Comparison of ENCODE assay signal across 1 cellular context in the genomic region with DNA sequence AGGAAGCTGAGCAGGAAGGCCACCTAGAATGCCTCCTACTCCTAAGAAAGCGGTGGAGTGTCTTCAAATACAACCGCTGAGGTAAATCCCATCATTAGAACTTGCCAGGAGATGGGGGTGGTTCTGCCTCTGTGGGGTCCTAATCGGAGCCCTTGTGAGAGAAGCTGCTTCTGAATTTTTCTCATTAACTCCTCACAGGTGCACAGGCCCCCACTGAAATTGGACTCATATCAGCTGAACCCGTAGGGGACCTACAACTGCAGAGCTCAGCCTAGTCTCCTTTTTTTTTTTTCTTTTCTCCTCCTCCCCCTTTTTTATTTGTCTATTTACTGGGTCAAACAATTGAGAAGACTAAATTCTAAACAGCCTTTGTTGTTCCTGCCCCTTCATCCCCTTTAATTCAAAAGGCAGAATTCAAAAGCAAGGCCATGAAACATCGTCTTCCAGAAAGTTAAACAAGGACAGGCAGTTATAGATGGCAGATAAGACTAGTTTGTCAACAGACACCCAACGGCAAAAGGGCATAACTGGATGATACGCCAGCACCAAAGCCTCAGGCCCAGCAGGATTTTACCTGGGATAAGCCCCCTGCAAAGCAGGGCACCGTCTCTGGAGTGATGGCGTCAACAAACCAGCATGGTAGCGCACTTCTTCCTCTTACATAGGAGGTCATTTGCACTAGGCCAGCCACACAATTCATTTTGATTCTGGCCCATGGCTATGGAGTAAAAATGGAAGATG.
A peak's percentile ranks its signal among the peaks of the same experiment; 100 is the strongest.
TF ChIP-seq lines count a peak whose summit lies in the region.

No MANE protein-coding gene starts in this region.

TF ChIP-seq in K562, 482 proteins besides CTCF, POLR2A, EP300 and RAD21 (continued from another document and continues in another):
- peak; percentile 46; the same call in 1 of the 2 replicates for TF ChIP-seq ZNF165 (CRISPR knock-in tag; IDR thresholded peaks at IDR 0.05; ENCODE audit: borderline replicate concordance)
- peak; percentile 67; the same call in 1 of the 2 replicates for TF ChIP-seq ZNF766 (CRISPR knock-in tag; conservative IDR thresholded peaks at IDR 0.05)
- TF ChIP-seq BACH1 (tag; IDR thresholded peaks at IDR 0.05) = peak; percentile 55; the same call in 1 of the 2 replicates
- TF ChIP-seq, protein P1, sequence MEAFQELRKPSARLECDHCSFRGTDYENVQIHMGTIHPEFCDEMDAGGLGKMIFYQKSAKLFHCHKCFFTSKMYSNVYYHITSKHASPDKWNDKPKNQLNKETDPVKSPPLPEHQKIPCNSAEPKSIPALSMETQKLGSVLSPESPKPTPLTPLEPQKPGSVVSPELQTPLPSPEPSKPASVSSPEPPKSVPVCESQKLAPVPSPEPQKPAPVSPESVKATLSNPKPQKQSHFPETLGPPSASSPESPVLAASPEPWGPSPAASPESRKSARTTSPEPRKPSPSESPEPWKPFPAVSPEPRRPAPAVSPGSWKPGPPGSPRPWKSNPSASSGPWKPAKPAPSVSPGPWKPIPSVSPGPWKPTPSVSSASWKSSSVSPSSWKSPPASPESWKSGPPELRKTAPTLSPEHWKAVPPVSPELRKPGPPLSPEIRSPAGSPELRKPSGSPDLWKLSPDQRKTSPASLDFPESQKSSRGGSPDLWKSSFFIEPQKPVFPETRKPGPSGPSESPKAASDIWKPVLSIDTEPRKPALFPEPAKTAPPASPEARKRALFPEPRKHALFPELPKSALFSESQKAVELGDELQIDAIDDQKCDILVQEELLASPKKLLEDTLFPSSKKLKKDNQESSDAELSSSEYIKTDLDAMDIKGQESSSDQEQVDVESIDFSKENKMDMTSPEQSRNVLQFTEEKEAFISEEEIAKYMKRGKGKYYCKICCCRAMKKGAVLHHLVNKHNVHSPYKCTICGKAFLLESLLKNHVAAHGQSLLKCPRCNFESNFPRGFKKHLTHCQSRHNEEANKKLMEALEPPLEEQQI (IDR thresholded peaks at IDR 0.05) = peak; percentile 45; the same call in 1 of the 2 replicates
- TF ChIP-seq DIDO1 (tag; IDR thresholded peaks at IDR 0.05; ENCODE audit: low read depth) = 0 out of 2 replicates have a peak, but pooled peaks have one; percentile 15
- TF ChIP-seq, protein P2, sequence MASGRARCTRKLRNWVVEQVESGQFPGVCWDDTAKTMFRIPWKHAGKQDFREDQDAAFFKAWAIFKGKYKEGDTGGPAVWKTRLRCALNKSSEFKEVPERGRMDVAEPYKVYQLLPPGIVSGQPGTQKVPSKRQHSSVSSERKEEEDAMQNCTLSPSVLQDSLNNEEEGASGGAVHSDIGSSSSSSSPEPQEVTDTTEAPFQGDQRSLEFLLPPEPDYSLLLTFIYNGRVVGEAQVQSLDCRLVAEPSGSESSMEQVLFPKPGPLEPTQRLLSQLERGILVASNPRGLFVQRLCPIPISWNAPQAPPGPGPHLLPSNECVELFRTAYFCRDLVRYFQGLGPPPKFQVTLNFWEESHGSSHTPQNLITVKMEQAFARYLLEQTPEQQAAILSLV (tag; IDR thresholded peaks at IDR 0.05) = peak; percentile 27; the same call in 1 of the 2 replicates
- peak; percentile 47; the same call in 1 of the 2 replicates for TF ChIP-seq ZNF239 (CRISPR knock-in tag; IDR thresholded peaks at IDR 0.05)
- TF ChIP-seq L3MBTL2 (IDR thresholded peaks at IDR 0.05) = peak; percentile 85
- TF ChIP-seq PYGO2 (tag; IDR thresholded peaks at IDR 0.05) = peak; percentile 75; the same call in 1 of the 2 replicates
- TF ChIP-seq PRPF4 (IDR thresholded peaks at IDR 0.05; ENCODE audit: insufficient read depth, low read depth, low read length, poor library complexity, severe bottlenecking) = no peak
- TF ChIP-seq, protein P3, sequence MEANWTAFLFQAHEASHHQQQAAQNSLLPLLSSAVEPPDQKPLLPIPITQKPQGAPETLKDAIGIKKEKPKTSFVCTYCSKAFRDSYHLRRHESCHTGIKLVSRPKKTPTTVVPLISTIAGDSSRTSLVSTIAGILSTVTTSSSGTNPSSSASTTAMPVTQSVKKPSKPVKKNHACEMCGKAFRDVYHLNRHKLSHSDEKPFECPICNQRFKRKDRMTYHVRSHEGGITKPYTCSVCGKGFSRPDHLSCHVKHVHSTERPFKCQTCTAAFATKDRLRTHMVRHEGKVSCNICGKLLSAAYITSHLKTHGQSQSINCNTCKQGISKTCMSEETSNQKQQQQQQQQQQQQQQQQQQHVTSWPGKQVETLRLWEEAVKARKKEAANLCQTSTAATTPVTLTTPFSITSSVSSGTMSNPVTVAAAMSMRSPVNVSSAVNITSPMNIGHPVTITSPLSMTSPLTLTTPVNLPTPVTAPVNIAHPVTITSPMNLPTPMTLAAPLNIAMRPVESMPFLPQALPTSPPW (CRISPR knock-in tag; IDR thresholded peaks at IDR 0.05) = peak; percentile 33; the same call in 1 of the 2 replicates
- no peak for TF ChIP-seq MXI1 (IDR thresholded peaks at IDR 0.05; ENCODE audit: low read depth, low read length)
- TF ChIP-seq RBM22 (IDR thresholded peaks at IDR 0.05; ENCODE audit: low read depth, low read length, poor library complexity, severe bottlenecking) = no peak
- TF ChIP-seq, protein P4, sequence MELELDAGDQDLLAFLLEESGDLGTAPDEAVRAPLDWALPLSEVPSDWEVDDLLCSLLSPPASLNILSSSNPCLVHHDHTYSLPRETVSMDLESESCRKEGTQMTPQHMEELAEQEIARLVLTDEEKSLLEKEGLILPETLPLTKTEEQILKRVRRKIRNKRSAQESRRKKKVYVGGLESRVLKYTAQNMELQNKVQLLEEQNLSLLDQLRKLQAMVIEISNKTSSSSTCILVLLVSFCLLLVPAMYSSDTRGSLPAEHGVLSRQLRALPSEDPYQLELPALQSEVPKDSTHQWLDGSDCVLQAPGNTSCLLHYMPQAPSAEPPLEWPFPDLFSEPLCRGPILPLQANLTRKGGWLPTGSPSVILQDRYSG (tag; conservative IDR thresholded peaks at IDR 0.05; ENCODE audit: low read depth) = peak; percentile 82; the same call in 1 of the 2 replicates
- TF ChIP-seq SMAD4 (CRISPR knock-in tag; conservative IDR thresholded peaks at IDR 0.05) = peak; percentile 75
- TF ChIP-seq BRD9 (IDR thresholded peaks at IDR 0.05; ENCODE audit: low read depth, partially characterized antibody) = peak; percentile 57
- TF ChIP-seq, protein P5, sequence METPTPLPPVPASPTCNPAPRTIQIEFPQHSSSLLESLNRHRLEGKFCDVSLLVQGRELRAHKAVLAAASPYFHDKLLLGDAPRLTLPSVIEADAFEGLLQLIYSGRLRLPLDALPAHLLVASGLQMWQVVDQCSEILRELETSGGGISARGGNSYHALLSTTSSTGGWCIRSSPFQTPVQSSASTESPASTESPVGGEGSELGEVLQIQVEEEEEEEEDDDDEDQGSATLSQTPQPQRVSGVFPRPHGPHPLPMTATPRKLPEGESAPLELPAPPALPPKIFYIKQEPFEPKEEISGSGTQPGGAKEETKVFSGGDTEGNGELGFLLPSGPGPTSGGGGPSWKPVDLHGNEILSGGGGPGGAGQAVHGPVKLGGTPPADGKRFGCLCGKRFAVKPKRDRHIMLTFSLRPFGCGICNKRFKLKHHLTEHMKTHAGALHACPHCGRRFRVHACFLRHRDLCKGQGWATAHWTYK (CRISPR knock-in tag; IDR thresholded peaks at IDR 0.05) = 0 out of 2 replicates have a peak, but pooled peaks have one; percentile 24
- TF ChIP-seq MEF2D (tag; conservative IDR thresholded peaks at IDR 0.05; ENCODE audit: low read depth) = peak; percentile 73
- TF ChIP-seq GATAD2B (IDR thresholded peaks at IDR 0.05; ENCODE audit: borderline replicate concordance) = no peak
- TF ChIP-seq NR2C1 (IDR thresholded peaks at IDR 0.05) = peak; percentile 28; the same call in 1 of the 2 replicates
- TF ChIP-seq NR2C1 (tag; IDR thresholded peaks at IDR 0.05) = peak; percentile 63
- peak; percentile 68; the same call in 1 of the 2 replicates for TF ChIP-seq ZNF41 (CRISPR knock-in tag; conservative IDR thresholded peaks at IDR 0.05)
- TF ChIP-seq ZNF583 (CRISPR knock-in tag; IDR thresholded peaks at IDR 0.05) = peak; percentile 84
- TF ChIP-seq PHF20 (IDR thresholded peaks at IDR 0.05; ENCODE audit: partially characterized antibody) = no peak
- 0 out of 2 replicates have a peak, but pooled peaks have one; percentile 54 for TF ChIP-seq NFRKB (IDR thresholded peaks at IDR 0.05; ENCODE audit: low read depth)
- TF ChIP-seq E2F3 (CRISPR knock-in tag; IDR thresholded peaks at IDR 0.05) = peak; percentile 86
- no peak for TF ChIP-seq NR3C1 (CRISPR knock-in tag; IDR thresholded peaks at IDR 0.05)
- TF ChIP-seq, protein P6, sequence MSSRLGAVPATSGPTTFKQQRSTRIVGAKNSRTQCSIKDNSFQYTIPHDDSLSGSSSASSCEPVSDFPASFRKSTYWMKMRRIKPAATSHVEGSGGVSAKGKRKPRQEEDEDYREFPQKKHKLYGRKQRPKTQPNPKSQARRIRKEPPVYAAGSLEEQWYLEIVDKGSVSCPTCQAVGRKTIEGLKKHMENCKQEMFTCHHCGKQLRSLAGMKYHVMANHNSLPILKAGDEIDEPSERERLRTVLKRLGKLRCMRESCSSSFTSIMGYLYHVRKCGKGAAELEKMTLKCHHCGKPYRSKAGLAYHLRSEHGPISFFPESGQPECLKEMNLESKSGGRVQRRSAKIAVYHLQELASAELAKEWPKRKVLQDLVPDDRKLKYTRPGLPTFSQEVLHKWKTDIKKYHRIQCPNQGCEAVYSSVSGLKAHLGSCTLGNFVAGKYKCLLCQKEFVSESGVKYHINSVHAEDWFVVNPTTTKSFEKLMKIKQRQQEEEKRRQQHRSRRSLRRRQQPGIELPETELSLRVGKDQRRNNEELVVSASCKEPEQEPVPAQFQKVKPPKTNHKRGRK (tag; IDR thresholded peaks at IDR 0.05) = no peak
- TF ChIP-seq, protein P7, sequence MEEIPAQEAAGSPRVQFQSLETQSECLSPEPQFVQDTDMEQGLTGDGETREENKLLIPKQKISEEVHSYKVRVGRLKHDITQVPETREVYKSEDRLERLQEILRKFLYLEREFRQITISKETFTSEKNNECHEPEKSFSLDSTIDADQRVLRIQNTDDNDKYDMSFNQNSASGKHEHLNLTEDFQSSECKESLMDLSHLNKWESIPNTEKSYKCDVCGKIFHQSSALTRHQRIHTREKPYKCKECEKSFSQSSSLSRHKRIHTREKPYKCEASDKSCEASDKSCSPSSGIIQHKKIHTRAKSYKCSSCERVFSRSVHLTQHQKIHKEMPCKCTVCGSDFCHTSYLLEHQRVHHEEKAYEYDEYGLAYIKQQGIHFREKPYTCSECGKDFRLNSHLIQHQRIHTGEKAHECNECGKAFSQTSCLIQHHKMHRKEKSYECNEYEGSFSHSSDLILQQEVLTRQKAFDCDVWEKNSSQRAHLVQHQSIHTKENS (CRISPR knock-in tag; IDR thresholded peaks at IDR 0.05) = no peak
- TF ChIP-seq GATA2 (CRISPR knock-in tag; IDR thresholded peaks at IDR 0.05) = peak; percentile 75
- TF ChIP-seq HIVEP1 (CRISPR knock-in tag; IDR thresholded peaks at IDR 0.05) = peak; percentile 55; the same call in 1 of the 2 replicates
- TF ChIP-seq ZBTB17 (CRISPR knock-in tag; IDR thresholded peaks at IDR 0.05) = peak; percentile 56; the same call in 1 of the 2 replicates
- TF ChIP-seq POLR2H (tag; IDR thresholded peaks at IDR 0.05; ENCODE audit: low read depth) = peak; percentile 31; the same call in 1 of the 2 replicates
- TF ChIP-seq, protein P8, sequence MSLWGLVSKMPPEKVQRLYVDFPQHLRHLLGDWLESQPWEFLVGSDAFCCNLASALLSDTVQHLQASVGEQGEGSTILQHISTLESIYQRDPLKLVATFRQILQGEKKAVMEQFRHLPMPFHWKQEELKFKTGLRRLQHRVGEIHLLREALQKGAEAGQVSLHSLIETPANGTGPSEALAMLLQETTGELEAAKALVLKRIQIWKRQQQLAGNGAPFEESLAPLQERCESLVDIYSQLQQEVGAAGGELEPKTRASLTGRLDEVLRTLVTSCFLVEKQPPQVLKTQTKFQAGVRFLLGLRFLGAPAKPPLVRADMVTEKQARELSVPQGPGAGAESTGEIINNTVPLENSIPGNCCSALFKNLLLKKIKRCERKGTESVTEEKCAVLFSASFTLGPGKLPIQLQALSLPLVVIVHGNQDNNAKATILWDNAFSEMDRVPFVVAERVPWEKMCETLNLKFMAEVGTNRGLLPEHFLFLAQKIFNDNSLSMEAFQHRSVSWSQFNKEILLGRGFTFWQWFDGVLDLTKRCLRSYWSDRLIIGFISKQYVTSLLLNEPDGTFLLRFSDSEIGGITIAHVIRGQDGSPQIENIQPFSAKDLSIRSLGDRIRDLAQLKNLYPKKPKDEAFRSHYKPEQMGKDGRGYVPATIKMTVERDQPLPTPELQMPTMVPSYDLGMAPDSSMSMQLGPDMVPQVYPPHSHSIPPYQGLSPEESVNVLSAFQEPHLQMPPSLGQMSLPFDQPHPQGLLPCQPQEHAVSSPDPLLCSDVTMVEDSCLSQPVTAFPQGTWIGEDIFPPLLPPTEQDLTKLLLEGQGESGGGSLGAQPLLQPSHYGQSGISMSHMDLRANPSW (CRISPR knock-in tag; IDR thresholded peaks at IDR 0.05) = no peak
- TF ChIP-seq, protein P9, sequence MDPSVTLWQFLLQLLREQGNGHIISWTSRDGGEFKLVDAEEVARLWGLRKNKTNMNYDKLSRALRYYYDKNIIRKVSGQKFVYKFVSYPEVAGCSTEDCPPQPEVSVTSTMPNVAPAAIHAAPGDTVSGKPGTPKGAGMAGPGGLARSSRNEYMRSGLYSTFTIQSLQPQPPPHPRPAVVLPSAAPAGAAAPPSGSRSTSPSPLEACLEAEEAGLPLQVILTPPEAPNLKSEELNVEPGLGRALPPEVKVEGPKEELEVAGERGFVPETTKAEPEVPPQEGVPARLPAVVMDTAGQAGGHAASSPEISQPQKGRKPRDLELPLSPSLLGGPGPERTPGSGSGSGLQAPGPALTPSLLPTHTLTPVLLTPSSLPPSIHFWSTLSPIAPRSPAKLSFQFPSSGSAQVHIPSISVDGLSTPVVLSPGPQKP (CRISPR knock-in tag; IDR thresholded peaks at IDR 0.05) = no peak
- TF ChIP-seq, protein P10, sequence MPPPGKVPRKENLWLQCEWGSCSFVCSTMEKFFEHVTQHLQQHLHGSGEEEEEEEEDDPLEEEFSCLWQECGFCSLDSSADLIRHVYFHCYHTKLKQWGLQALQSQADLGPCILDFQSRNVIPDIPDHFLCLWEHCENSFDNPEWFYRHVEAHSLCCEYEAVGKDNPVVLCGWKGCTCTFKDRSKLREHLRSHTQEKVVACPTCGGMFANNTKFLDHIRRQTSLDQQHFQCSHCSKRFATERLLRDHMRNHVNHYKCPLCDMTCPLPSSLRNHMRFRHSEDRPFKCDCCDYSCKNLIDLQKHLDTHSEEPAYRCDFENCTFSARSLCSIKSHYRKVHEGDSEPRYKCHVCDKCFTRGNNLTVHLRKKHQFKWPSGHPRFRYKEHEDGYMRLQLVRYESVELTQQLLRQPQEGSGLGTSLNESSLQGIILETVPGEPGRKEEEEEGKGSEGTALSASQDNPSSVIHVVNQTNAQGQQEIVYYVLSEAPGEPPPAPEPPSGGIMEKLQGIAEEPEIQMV (tag; conservative IDR thresholded peaks at IDR 0.05; ENCODE audit: low read depth) = 0 out of 2 replicates have a peak, but pooled peaks have one; percentile 14
- 0 out of 2 replicates have a peak, but pooled peaks have one; percentile 11 for TF ChIP-seq ZNF79 (CRISPR knock-in tag; IDR thresholded peaks at IDR 0.05; ENCODE audit: low read depth)
- no peak for TF ChIP-seq ZNF668 (CRISPR knock-in tag; IDR thresholded peaks at IDR 0.05)
- TF ChIP-seq, protein P11, sequence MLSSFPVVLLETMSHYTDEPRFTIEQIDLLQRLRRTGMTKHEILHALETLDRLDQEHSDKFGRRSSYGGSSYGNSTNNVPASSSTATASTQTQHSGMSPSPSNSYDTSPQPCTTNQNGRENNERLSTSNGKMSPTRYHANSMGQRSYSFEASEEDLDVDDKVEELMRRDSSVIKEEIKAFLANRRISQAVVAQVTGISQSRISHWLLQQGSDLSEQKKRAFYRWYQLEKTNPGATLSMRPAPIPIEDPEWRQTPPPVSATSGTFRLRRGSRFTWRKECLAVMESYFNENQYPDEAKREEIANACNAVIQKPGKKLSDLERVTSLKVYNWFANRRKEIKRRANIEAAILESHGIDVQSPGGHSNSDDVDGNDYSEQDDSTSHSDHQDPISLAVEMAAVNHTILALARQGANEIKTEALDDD (IDR thresholded peaks at IDR 0.05) = peak; percentile 57
- peak; percentile 85 for TF ChIP-seq ZNF311 (CRISPR knock-in tag; IDR thresholded peaks at IDR 0.05)
- TF ChIP-seq ATF7 (IDR thresholded peaks at IDR 0.05) = peak; percentile 24; the same call in 1 of the 2 replicates
